In the genomic region with DNA sequence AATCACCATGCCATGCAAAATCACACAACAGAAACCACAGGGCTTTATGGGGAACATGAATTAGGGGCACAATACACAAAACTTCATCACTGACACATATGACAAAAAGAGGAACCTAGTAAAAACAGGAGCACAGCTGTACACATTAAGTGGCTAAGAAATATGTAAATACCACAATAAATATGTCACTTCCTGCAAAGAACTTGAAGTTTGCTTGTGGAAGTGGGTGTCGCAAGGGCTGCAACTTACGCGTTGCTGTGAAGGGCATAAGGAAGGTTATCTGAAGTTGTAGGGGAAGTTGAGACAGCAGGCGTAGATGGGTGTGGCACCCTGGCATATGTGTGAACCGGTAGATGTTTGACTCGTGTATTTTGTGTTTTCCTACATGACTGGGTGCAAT, we compare ENCODE assay signal across 7 cellular contexts. TPM values are rescaled to one million over a fixed set of nuclear protein-coding genes. Genes with fewer than 3 reads are reported as not detected.
DNase-seq lines count a peak whose midpoint lies in the region; ATAC-seq and TF ChIP-seq lines count a peak whose summit lies in the region.

No MANE protein-coding gene starts in this region.

- H3K27me3 Mint-ChIP-seq in type B pancreatic cell = no peaks in the 10 kb centered on the region

- TF ChIP-seq CTCF in cardiac fibroblast (IDR thresholded peaks at IDR 0.05; ENCODE audit: low read depth, low read length) (no peak), tibial artery (IDR thresholded peaks at IDR 0.05) (no peak), type B pancreatic cell (conservative IDR thresholded peaks at IDR 0.05) (no peak)

- H3K27ac ChIP-seq in tibial artery = no peak overlapping the region

- no peaks in the 10 kb centered on the region for H3K27me3 ChIP-seq in tibial artery

- H3K4me1 ChIP-seq in tibial artery = no peaks in the 10 kb centered on the region

- no peaks in the 10 kb centered on the region for H3K36me3 ChIP-seq in tibial artery

- ATAC-seq in GM19324 (IDR thresholded peaks at IDR 0.05; ENCODE audit: low FRiP score, unreplicated experiment) (peak; percentile 89), HG03460 (IDR thresholded peaks at IDR 0.05; ENCODE audit: unreplicated experiment) (peak; percentile 59), GM21717 (IDR thresholded peaks at IDR 0.05; ENCODE audit: unreplicated experiment) (no peak)

- no peak overlapping the region for H3K4me3 ChIP-seq in cardiac fibroblast (replicated peaks in 1 of 2; ENCODE audit: low read depth in 2 of 2, low read length in 2 of 2)
- H3K4me3 ChIP-seq in tibial artery = no peak overlapping the region

- H3K4me3 Mint-ChIP-seq in type B pancreatic cell = no peak overlapping the region

- no peak overlapping the region for H3K27ac Mint-ChIP-seq in type B pancreatic cell

- H3K9me3 Mint-ChIP-seq in type B pancreatic cell = peaks cover 17% of the 10 kb centered on the region

- H3K36me3 Mint-ChIP-seq in type B pancreatic cell = peaks cover 11% of the 10 kb centered on the region

- DNase-seq in cardiac fibroblast (ENCODE audit: low read depth in 2 of 2) (peak; percentile 67 to 83), tibial artery (peak; percentile 44 to 69), SW 1271 (lab: John Stamatoyannopoulos, UW) (no peak), type B pancreatic cell (ENCODE audit: extremely low spot score, unreplicated experiment) (no peak)

- no peaks in the 10 kb centered on the region for H3K4me1 Mint-ChIP-seq in type B pancreatic cell (ENCODE audit: unreplicated experiment)

- H3K9me3 ChIP-seq in tibial artery = no peaks in the 10 kb centered on the region

- intact Hi-C loops in tibial artery (cut with DNase I; ENCODE audit: low total_unique reads) = no loop called here

RNA-seq across cellular contexts. Expression of gene CLCN4, which starts 42.4 kb away (rescaled TPM):
- total RNA-seq in type B pancreatic cell (ENCODE audit: low replicate concordance) = 6.4 and 13.0 TPM in 2 replicates

Comparison
In these comparisons a context has a peak if more than half of its experiments do, and no peak if none do; other contexts are left out.
1. DNase-seq: peak in cardiac fibroblast (2 of 2) and tibial artery (2 of 2); none in SW 1271 (0 of 2) and type B pancreatic cell (single experiment).